In the genomic region with DNA sequence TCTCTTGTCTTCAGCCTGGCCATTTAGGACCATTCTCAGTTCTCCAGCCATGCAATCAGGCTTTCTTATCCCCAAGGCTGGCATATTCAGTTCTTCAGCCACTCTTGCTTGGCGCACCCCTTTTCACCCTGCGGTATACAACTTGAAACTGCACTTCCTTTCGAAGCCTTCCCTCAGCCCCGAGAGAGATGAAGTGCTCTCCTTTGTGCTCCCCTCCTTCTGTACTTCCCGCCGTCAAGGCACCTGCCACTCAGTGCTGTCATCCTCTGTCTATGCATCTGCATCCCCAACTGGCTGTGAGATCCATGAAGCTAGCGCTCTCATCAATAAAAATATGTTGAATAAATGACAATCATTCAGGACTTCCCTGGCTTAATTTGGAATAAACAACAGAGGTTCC, we compare ENCODE assay signal across 9 cellular contexts. TPM values are rescaled to one million over a fixed set of nuclear protein-coding genes. Genes with fewer than 3 reads are reported as not detected.
DNase-seq lines count a peak whose midpoint lies in the region; ATAC-seq lines count a peak whose summit lies in the region.
"Had no signal": no experiment of that assay in that cellular context is flagged by ENCODE, and none has a peak within 500 bp of the region (broad histone marks: within the 10 kb centered on the region; RNA-seq: fewer than 3 reads in every experiment).

No MANE protein-coding gene starts in this region.

- peak; percentile 90 for ATAC-seq in GM21825 (IDR thresholded peaks at IDR 0.05; ENCODE audit: unreplicated experiment)
- ATAC-seq in HG03460 (IDR thresholded peaks at IDR 0.05; ENCODE audit: unreplicated experiment): peak; percentile 79
- peak; percentile 72 for ATAC-seq in stimulated activated naive CD8-positive, alpha-beta T cell treated with anti-CD3 and anti-CD28 coated beads, Interleukin-15, Interleukin-2, amounts not matched to agents 100 U/mL and 50 U/mL, for 24 hours

- no peak overlapping the region for H3K27ac Mint-ChIP-seq in activated naive CD4-positive, alpha-beta T cell treated with anti-CD3 and anti-CD28 coated beads for 36 hours

- H3K36me3 Mint-ChIP-seq in activated naive CD4-positive, alpha-beta T cell treated with anti-CD3 and anti-CD28 coated beads for 36 hours (ENCODE audit: low read depth): no peaks in the 10 kb centered on the region

- peaks cover 21% of the 10 kb centered on the region for H3K27me3 Mint-ChIP-seq in activated naive CD4-positive, alpha-beta T cell treated with anti-CD3 and anti-CD28 coated beads for 36 hours (ENCODE audit: low read depth)

- peak; percentile 8 for DNase-seq in activated naive CD4-positive, alpha-beta T cell treated with anti-CD3 and anti-CD28 coated beads for 36 hours
- DNase-seq in activated naive CD4-positive, alpha-beta T cell (lab: John Stamatoyannopoulos, UW): no peak
- DNase-seq in stimulated activated naive CD8-positive, alpha-beta T cell treated with anti-CD3 and anti-CD28 coated beads, Interleukin-15, Interleukin-2, amounts not matched to agents 100 U/mL and 50 U/mL, for 24 hours: peak; percentile 4
- DNase-seq in OCI-M2 (lab: John Stamatoyannopoulos, UW; ENCODE audit: unreplicated experiment) (no peak), cerebellar nuclear complex (lab: John Stamatoyannopoulos, UW) (no peak), UCSD-AML1 (lab: John Stamatoyannopoulos, UW; ENCODE audit: unreplicated experiment) (no peak)
- DNase-seq: left ventricle myocardium inferior had no signal

- no peaks in the 10 kb centered on the region for H3K9me3 Mint-ChIP-seq in activated naive CD4-positive, alpha-beta T cell treated with anti-CD3 and anti-CD28 coated beads for 36 hours

- intact Hi-C loops in activated naive CD4-positive, alpha-beta T cell treated with anti-CD3 and anti-CD28 coated beads for 36 hours (cut with micrococcal nuclease): no loop called here

- H3K4me3 Mint-ChIP-seq in activated naive CD4-positive, alpha-beta T cell treated with anti-CD3 and anti-CD28 coated beads for 36 hours: no peak overlapping the region

- CTCF ChIA-PET in activated naive CD4-positive, alpha-beta T cell treated with anti-CD3 and anti-CD28 coated beads for 36 hours (lab: Charles Lee): interaction anchor here (1.4 kb wide), 1 partner anchor 9 kb away, joined by 4 read pairs; no protein-coding TSS in a partner anchor

- peaks cover 5% of the 10 kb centered on the region for H3K4me1 Mint-ChIP-seq in activated naive CD4-positive, alpha-beta T cell treated with anti-CD3 and anti-CD28 coated beads for 36 hours (ENCODE audit: low read depth)

RNA-seq across cellular contexts. Expression of a gene that starts 45.7 kb away (rescaled TPM):
- not detected for total RNA-seq in activated naive CD4-positive, alpha-beta T cell treated with anti-CD3 and anti-CD28 coated beads for 36 hours
- total RNA-seq: left ventricle myocardium inferior had no signal

Comparison
In these comparisons a context has a peak if more than half of its experiments do, and no peak if none do; other contexts are left out.
1. DNase-seq: peak in activated naive CD4-positive, alpha-beta T cell treated with anti-CD3 and anti-CD28 coated beads for 36 hours (single experiment) and stimulated activated naive CD8-positive, alpha-beta T cell treated with anti-CD3 and anti-CD28 coated beads, Interleukin-15, Interleukin-2, amounts not matched to agents 100 U/mL and 50 U/mL, for 24 hours (single experiment); none in activated naive CD4-positive, alpha-beta T cell (0 of 4), OCI-M2 (single experiment), cerebellar nuclear complex (0 of 2) and UCSD-AML1 (single experiment).
2. Peak in every context shown above with its lines, with median percentiles within 50 percentile points of each other: ATAC-seq.